ENCODE assay signal across 15 cellular contexts in the genomic region with DNA sequence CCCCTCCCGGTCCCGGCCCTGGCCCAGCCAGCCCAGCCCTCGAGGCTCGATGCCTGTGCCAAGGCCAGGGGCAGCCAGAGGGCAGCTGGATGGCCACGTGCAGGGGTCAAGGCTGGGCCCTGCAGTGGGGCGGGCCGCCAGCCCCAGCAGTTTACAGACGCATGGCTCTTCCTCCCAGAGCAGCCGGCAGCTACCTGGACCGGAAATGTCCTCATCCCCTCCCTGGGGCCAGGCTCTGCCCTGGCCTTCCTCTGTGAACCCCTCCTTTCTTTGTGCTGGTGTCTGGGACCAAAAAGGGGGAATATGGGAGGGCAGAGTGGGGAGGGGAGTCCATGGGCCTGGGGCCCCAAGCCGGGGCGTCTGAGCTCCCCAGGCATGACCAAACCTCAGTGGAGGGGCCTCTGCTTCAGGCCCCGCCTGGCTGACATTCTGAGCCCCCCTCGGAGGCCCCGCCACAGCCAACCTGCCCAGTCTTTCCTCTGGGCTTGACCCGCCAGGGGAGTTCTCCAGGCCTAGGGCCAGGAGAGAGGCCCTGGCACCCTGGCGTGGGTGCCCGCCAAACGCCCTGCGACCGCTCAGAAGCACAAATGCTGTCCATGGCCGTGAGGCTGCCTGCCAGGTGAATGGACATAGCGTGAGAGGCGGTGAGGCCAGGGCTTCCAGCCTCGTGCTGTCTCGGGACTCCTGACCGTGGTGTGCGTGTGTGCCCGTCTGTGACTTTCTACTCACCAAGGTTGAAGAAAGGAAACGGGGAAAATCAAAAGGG. TPM values are rescaled to one million over a fixed set of nuclear protein-coding genes. Genes with fewer than 3 reads are reported as not detected.
DNase-seq lines count a peak whose midpoint lies in the region; ATAC-seq and TF ChIP-seq lines count a peak whose summit lies in the region.
"Had no signal": no experiment of that assay in that cellular context is flagged by ENCODE, and none has a peak within 500 bp of the region (broad histone marks: within the 10 kb centered on the region; RNA-seq: fewer than 3 reads in every experiment).

No MANE protein-coding gene starts in this region.

- no peak overlapping the region for H3K4ac ChIP-seq in mesenchymal stem cell (ENCODE audit: low read depth in 1 of 2, low read length in 2 of 2)

- 75 to 81% methylated on average over 4 to 7 of the region's 30 CpGs for WGBS in gastroesophageal sphincter (ENCODE audit: low coverage in 1 of 2), 2 donors
- 89% methylated on average over 29 of the region's 30 CpGs for WGBS in mesenchymal stem cell
- WGBS in upper lobe of left lung, 2 donors = 73 to 80% methylated on average over 8 to 28 of the region's 30 CpGs

- H3K27ac ChIP-seq in gastroesophageal sphincter = peak overlapping the region in 1 of 4 donors; percentile 57
- no peak overlapping the region for H3K27ac ChIP-seq in mesenchymal stem cell (ENCODE audit: low read length, poor library complexity, severe bottlenecking)
- H3K27ac ChIP-seq in upper lobe of left lung = peak overlapping the region in 1 of 4 donors; percentile 1

- peaks cover 26% of the 10 kb centered on the region for H3K79me1 ChIP-seq in mesenchymal stem cell (replicated peaks; ENCODE audit: low read length, poor library complexity, severe bottlenecking)

- H2AK5ac ChIP-seq in mesenchymal stem cell (ENCODE audit: low read length, severe bottlenecking) = no peak overlapping the region

- no peak overlapping the region for H3K23ac ChIP-seq in mesenchymal stem cell (ENCODE audit: low read length in 2 of 2)

- no peaks in the 10 kb centered on the region for H3K9me3 ChIP-seq in gastroesophageal sphincter
- peaks cover 5% of the 10 kb centered on the region for H3K9me3 ChIP-seq in mesenchymal stem cell (ENCODE audit: control insufficient read depth, low read length)
- no peaks in the 10 kb centered on the region for H3K9me3 ChIP-seq in upper lobe of left lung

- no peak overlapping the region for H3K14ac ChIP-seq in mesenchymal stem cell (ENCODE audit: low read length in 2 of 2)

- H4K8ac ChIP-seq in mesenchymal stem cell (ENCODE audit: low read length) = no peak overlapping the region

- H3K4me3 ChIP-seq in gastroesophageal sphincter = no peak overlapping the region
- H3K4me3 ChIP-seq in mesenchymal stem cell (ENCODE audit: insufficient read depth in 1 of 2, low read depth in 1 of 2, low read length in 2 of 2) = no peak overlapping the region
- H3K4me3 ChIP-seq in upper lobe of left lung = no peak overlapping the region

- H3K27me3 ChIP-seq in gastroesophageal sphincter (no peaks in the 10 kb centered on the region), mesenchymal stem cell (ENCODE audit: control insufficient read depth in 1 of 2, insufficient read depth in 1 of 2, low read length in 2 of 2) (peaks cover 0 to 25% of the 10 kb centered on the region in 2 experiments), upper lobe of left lung (no peaks in the 10 kb centered on the region)

- TF ChIP-seq POLR2A in gastroesophageal sphincter (IDR thresholded peaks at IDR 0.05) = no peak
- TF ChIP-seq POLR2A in upper lobe of left lung (IDR thresholded peaks at IDR 0.05) = no peak

- peak overlapping the region; percentile 10 for H4K91ac ChIP-seq in mesenchymal stem cell (ENCODE audit: low read length)

- no peak overlapping the region for H2BK12ac ChIP-seq in mesenchymal stem cell (ENCODE audit: low read length in 2 of 2)

- TF ChIP-seq EP300 in gastroesophageal sphincter (IDR thresholded peaks at IDR 0.05) (no peak), upper lobe of left lung (IDR thresholded peaks at IDR 0.05) (no peak)

- H3K18ac ChIP-seq in mesenchymal stem cell (ENCODE audit: low read depth in 1 of 2, low read length in 2 of 2) = no peak overlapping the region

- H3K4me1 ChIP-seq in gastroesophageal sphincter (peaks cover 0 to 22% (median 15%) of the 10 kb centered on the region in 3 donors), mesenchymal stem cell (ENCODE audit: control insufficient read depth, insufficient read depth, low read depth, low read length) (peaks cover 42% of the 10 kb centered on the region), upper lobe of left lung (peaks cover 6 to 36% (median 14%) of the 10 kb centered on the region in 4 donors)

- H2BK5ac ChIP-seq in mesenchymal stem cell (ENCODE audit: low read depth, low read length, poor library complexity, severe bottlenecking) = no peak overlapping the region

- no peak overlapping the region for H3K9ac ChIP-seq in mesenchymal stem cell (ENCODE audit: low read length)

- H3K36me3 ChIP-seq in gastroesophageal sphincter = peaks cover 0 to 48% of the 10 kb centered on the region in 2 donors
- H3K36me3 ChIP-seq in mesenchymal stem cell (ENCODE audit: control insufficient read depth in 1 of 2, insufficient read depth in 2 of 2, low read depth in 1 of 2, low read length in 2 of 2) = peaks cover 9 to 67% of the 10 kb centered on the region in 2 experiments
- peaks cover 0 to 32% (median 13%) of the 10 kb centered on the region in 4 donors for H3K36me3 ChIP-seq in upper lobe of left lung

- H2BK15ac ChIP-seq in mesenchymal stem cell (ENCODE audit: low read depth, poor library complexity, severe bottlenecking) = no peak overlapping the region

- TF ChIP-seq CTCF in gastroesophageal sphincter (IDR thresholded peaks at IDR 0.05) (no peak), upper lobe of left lung (IDR thresholded peaks at IDR 0.05) (no peak)

- no peak overlapping the region for H3K4me2 ChIP-seq in mesenchymal stem cell (ENCODE audit: low read length, poor library complexity, severe bottlenecking)

- ATAC-seq in gastroesophageal sphincter (peak; percentile 69), upper lobe of left lung (ENCODE audit: low FRiP score in 2 of 2) (peak; percentile 6 to 17), GM19395 (IDR thresholded peaks at IDR 0.05; ENCODE audit: unreplicated experiment) (no peak), HG03565 (IDR thresholded peaks at IDR 0.05; ENCODE audit: unreplicated experiment) (no peak)

- peak; percentile 28 for DNase-seq in NCI-H748 (lab: John Stamatoyannopoulos, UW; ENCODE audit: unreplicated experiment)
- no peak for DNase-seq in NCI-H748 treated with DMSO at 0.1 percent for 48 hours (lab: John Stamatoyannopoulos, UW)
- no peak for DNase-seq in mesenchymal stem cell
- DNase-seq in upper lobe of left lung = peak in 1 of 2 donors; percentile 85
- no peak for DNase-seq in DMS153 (lab: John Stamatoyannopoulos, UW)
- DNase-seq: 8988T; activated CD4-positive, alpha-beta T cell treated with anti-CD3 and anti-CD28 coated beads, Interleukin-2, amount 50 U/mL, for 4 hours; naive B cell; NCI-H1930; NCI-H526 treated with DMSO at 0.1 percent for 48 hours; SHP77 had no signal

- H2BK120ac ChIP-seq in mesenchymal stem cell (ENCODE audit: low read depth, low read length) = no peak overlapping the region

- no peak overlapping the region for H2AFZ ChIP-seq in mesenchymal stem cell (ENCODE audit: low read depth, low read length)

RNA-seq across cellular contexts. Expression of a gene that starts 24.7 kb away (rescaled TPM):
- total RNA-seq in gastroesophageal sphincter = under 1 TPM; 0.12 to 0.62 (median 0.32) TPM
- polyA plus RNA-seq in mesenchymal stem cell (2013, experiment 1 of 2) = 0.06 TPM
- polyA plus RNA-seq in mesenchymal stem cell (2013, experiment 2 of 2) = 0.07 TPM
- 10 to 100 TPM in 1 of 6 donors, 1 to 10 TPM in 3, under 1 TPM in 2; 0.30 to 16.6 (median 5.3) TPM for total RNA-seq in upper lobe of left lung
- total RNA-seq: LHCN-M2 had no signal

RNA-seq across cellular contexts. Expression of a gene that starts 31.5 kb away (rescaled TPM):
- 10 to 100 TPM; 11.2 to 29.8 (median 16.9) TPM for total RNA-seq in gastroesophageal sphincter
- polyA plus RNA-seq in mesenchymal stem cell (2013, experiment 1 of 2) = 198 TPM
- polyA plus RNA-seq in mesenchymal stem cell (2013, experiment 2 of 2) = 194 TPM
- total RNA-seq in upper lobe of left lung = 10 to 100 TPM; 16.5 to 69.6 (median 58.1) TPM

Comparison
In these comparisons a context has a peak if more than half of its experiments do, and no peak if none do; other contexts are left out.
1. ATAC-seq: peak in gastroesophageal sphincter (single experiment) and upper lobe of left lung (2 of 2); none in GM19395 (single experiment) and HG03565 (single experiment).